In genomic region chr1:7379445-7379971, GRCh38 we compare ENCODE assay signal across 9 cellular contexts.
DNase-seq lines count a peak whose midpoint lies in the region; ATAC-seq and TF ChIP-seq lines count a peak whose summit lies in the region.
"Had no signal": no experiment of that assay in that cellular context is flagged by ENCODE, and none has a peak within 500 bp of the region (broad histone marks: within the 10 kb centered on the region; RNA-seq: fewer than 3 reads in every experiment).

No MANE protein-coding gene starts in this region.

- no peak for TF ChIP-seq POLR2A in breast epithelium (IDR thresholded peaks at IDR 0.05)

- ATAC-seq in GM18870 (IDR thresholded peaks at IDR 0.05; ENCODE audit: unreplicated experiment) (no peak), HG02970 (IDR thresholded peaks at IDR 0.05; ENCODE audit: low FRiP score, unreplicated experiment) (no peak)

- H3K4ac ChIP-seq in mesenchymal stem cell (ENCODE audit: low read depth in 1 of 2, low read length in 2 of 2): peak overlapping the region; percentile 0 to 44

- peak overlapping the region; percentile 64 to 84 for H3K18ac ChIP-seq in mesenchymal stem cell (ENCODE audit: low read depth in 1 of 2, low read length in 2 of 2)

- peaks cover 14% of the 10 kb centered on the region for H3K27me3 Mint-ChIP-seq in activated T-cell treated with anti-CD3 and anti-CD28 coated beads, Interleukin-2, amount 50 U/mL, for 24 hours

- H3K27ac ChIP-seq in breast epithelium: peak overlapping the region; percentile 66 to 82
- H3K27ac ChIP-seq in mesenchymal stem cell (ENCODE audit: low read length, poor library complexity, severe bottlenecking): peak overlapping the region; percentile 70

- H3K27ac Mint-ChIP-seq in activated T-cell treated with anti-CD3 and anti-CD28 coated beads, Interleukin-2, amount 50 U/mL, for 24 hours: no peak overlapping the region

- H3K4me3 ChIP-seq in breast epithelium: peak overlapping the region in 1 of 3 donors; percentile 7
- peak overlapping the region in 1 of 2 experiments; percentile 46 for H3K4me3 ChIP-seq in mesenchymal stem cell (ENCODE audit: insufficient read depth in 1 of 2, low read depth in 1 of 2, low read length in 2 of 2)

- H3K9me3 Mint-ChIP-seq in activated T-cell treated with anti-CD3 and anti-CD28 coated beads, Interleukin-2, amount 50 U/mL, for 24 hours: no peaks in the 10 kb centered on the region

- no peak overlapping the region for H4K91ac ChIP-seq in mesenchymal stem cell (ENCODE audit: low read length)

- H3K9me3 ChIP-seq in breast epithelium (no peaks in the 10 kb centered on the region), mesenchymal stem cell (ENCODE audit: control insufficient read depth, low read length) (no peaks in the 10 kb centered on the region)

- intact Hi-C loops in breast epithelium (cut with DNase I; ENCODE audit: low total_unique reads): no loop called here

- no peak overlapping the region for H2BK12ac ChIP-seq in mesenchymal stem cell (ENCODE audit: low read length in 2 of 2)

- 22% methylated on average over 17 of the region's 18 CpGs for WGBS in mesenchymal stem cell

- DNase-seq in AG08396 (ENCODE audit: low spot score) (peak; percentile 32), NCI-H146 treated with DMSO at 0.1 percent for 48 hours (lab: John Stamatoyannopoulos, UW; ENCODE audit: unreplicated experiment) (peak; percentile 28), breast epithelium (ENCODE audit: low spot score in 2 of 2) (peak in 1 of 2 donors; percentile 68), mesenchymal stem cell (peak; percentile 73)
- no peak for DNase-seq in activated T-cell treated with anti-CD3 and anti-CD28 coated beads, Interleukin-2, amount 50 U/mL, for 24 hours
- no peak for DNase-seq in effector CD4-positive, alpha-beta T cell
- DNase-seq: DND-41 had no signal

- H2BK120ac ChIP-seq in mesenchymal stem cell (ENCODE audit: low read depth, low read length): no peak overlapping the region

- H3K4me1 ChIP-seq in breast epithelium: no peaks in the 10 kb centered on the region
- peaks cover 7% of the 10 kb centered on the region for H3K4me1 ChIP-seq in mesenchymal stem cell (ENCODE audit: control insufficient read depth, insufficient read depth, low read depth, low read length)

- no peak for TF ChIP-seq CTCF in breast epithelium (IDR thresholded peaks at IDR 0.05)

- H3K4me3 Mint-ChIP-seq in activated T-cell treated with anti-CD3 and anti-CD28 coated beads, Interleukin-2, amount 50 U/mL, for 24 hours: no peak overlapping the region

- peak overlapping the region in 1 of 2 experiments; percentile 88 for H3K14ac ChIP-seq in mesenchymal stem cell (ENCODE audit: low read length in 2 of 2)

- no peaks in the 10 kb centered on the region for H3K4me1 Mint-ChIP-seq in activated T-cell treated with anti-CD3 and anti-CD28 coated beads, Interleukin-2, amount 50 U/mL, for 24 hours (ENCODE audit: low read depth)

- H2BK15ac ChIP-seq in mesenchymal stem cell (ENCODE audit: low read depth, poor library complexity, severe bottlenecking): peak overlapping the region; percentile 49

- H3K27me3 ChIP-seq in breast epithelium (no peaks in the 10 kb centered on the region), mesenchymal stem cell (ENCODE audit: control insufficient read depth in 1 of 2, insufficient read depth in 1 of 2, low read length in 2 of 2) (peaks cover 0 to 15% of the 10 kb centered on the region in 2 experiments)

- H3K79me1 ChIP-seq in mesenchymal stem cell (replicated peaks; ENCODE audit: low read length, poor library complexity, severe bottlenecking): no peaks in the 10 kb centered on the region

- H3K9ac ChIP-seq in mesenchymal stem cell (ENCODE audit: low read length): peak overlapping the region; percentile 71

- H2AFZ ChIP-seq in mesenchymal stem cell (ENCODE audit: low read depth, low read length): peak overlapping the region; percentile 73

- peak overlapping the region; percentile 43 for H3K4me2 ChIP-seq in mesenchymal stem cell (ENCODE audit: low read length, poor library complexity, severe bottlenecking)

- H4K8ac ChIP-seq in mesenchymal stem cell (ENCODE audit: low read length): peak overlapping the region; percentile 79

- no peak overlapping the region for H2AK5ac ChIP-seq in mesenchymal stem cell (ENCODE audit: low read length, severe bottlenecking)

- no peak overlapping the region for H2BK5ac ChIP-seq in mesenchymal stem cell (ENCODE audit: low read depth, low read length, poor library complexity, severe bottlenecking)

- no peaks in the 10 kb centered on the region for H3K36me3 ChIP-seq in breast epithelium
- H3K36me3 ChIP-seq in mesenchymal stem cell (ENCODE audit: control insufficient read depth in 1 of 2, insufficient read depth in 2 of 2, low read depth in 1 of 2, low read length in 2 of 2): no peaks in the 10 kb centered on the region

- no peak overlapping the region for H3K23ac ChIP-seq in mesenchymal stem cell (ENCODE audit: low read length in 2 of 2)

- H3K36me3 Mint-ChIP-seq in activated T-cell treated with anti-CD3 and anti-CD28 coated beads, Interleukin-2, amount 50 U/mL, for 24 hours (ENCODE audit: low read depth): no peaks in the 10 kb centered on the region

Comparison
In these comparisons a context has a peak if more than half of its experiments do, and no peak if none do; other contexts are left out.
1. DNase-seq: peak in AG08396 (single experiment), NCI-H146 treated with DMSO at 0.1 percent for 48 hours (single experiment) and mesenchymal stem cell (single experiment); none in activated T-cell treated with anti-CD3 and anti-CD28 coated beads, Interleukin-2, amount 50 U/mL, for 24 hours (single experiment) and effector CD4-positive, alpha-beta T cell (single experiment).